In the genomic region with DNA sequence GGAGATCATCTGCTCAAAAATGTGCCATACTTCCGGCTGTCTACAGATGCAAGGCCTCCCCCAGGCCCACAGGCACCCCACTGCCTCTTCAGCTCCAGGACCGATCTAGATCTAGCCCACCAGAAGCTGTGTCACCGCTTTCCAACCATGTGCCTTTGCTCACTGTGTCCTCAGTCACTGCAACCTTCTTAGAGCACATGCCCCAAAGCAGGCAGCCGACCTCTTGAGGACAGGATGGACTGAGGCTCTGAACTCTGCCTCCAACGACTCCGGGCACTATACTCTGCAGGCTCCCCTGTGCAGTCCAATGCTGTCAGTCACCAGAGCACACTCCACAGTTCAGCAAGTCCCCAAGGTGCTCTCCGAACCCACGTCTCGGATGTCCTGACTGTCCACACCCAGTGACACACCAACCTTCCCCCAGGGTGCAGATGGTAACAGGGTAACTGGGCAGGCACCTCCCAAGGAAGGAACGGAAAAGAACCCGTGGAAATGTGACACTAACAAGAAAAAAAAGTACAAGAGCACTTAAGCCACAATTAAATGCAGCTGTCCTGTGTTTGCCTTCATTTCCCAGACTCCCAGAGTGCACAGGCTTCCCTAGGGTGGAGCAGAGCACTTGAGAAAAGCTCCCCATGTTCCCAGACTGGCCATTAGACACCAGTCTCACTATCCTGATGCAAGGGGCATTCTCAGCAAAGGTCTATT, we compare ENCODE assay signal across 8 cellular contexts. TPM values are rescaled to one million over a fixed set of nuclear protein-coding genes. Genes with fewer than 3 reads are reported as not detected.
DNase-seq lines count a peak whose midpoint lies in the region; ATAC-seq and TF ChIP-seq lines count a peak whose summit lies in the region.

No MANE protein-coding gene starts in this region.

- H3K9me3 ChIP-seq in CD8-positive, alpha-beta memory T cell (ENCODE audit: low read length), result no peaks in the 10 kb centered on the region
- H3K9me3 ChIP-seq in stomach smooth muscle (ENCODE audit: control insufficient read depth in 2 of 2, low read length in 2 of 2), result no peaks in the 10 kb centered on the region
- H3K9me3 ChIP-seq in ascending aorta, result no peaks in the 10 kb centered on the region

- H3K36me3 Mint-ChIP-seq in CD8-positive, alpha-beta memory T cell, result peaks cover 0 to 9% (median 0%) of the 10 kb centered on the region in 3 donors
- peaks cover 65% of the 10 kb centered on the region for H3K36me3 Mint-ChIP-seq in activated CD4-positive, alpha-beta memory T cell treated with anti-CD3 and anti-CD28 coated beads, Interleukin-2, amount 10 ng/mL, durations not matched to agents 7 days and 5 days (ENCODE audit: low read depth)
- peaks cover 14% of the 10 kb centered on the region for H3K36me3 Mint-ChIP-seq in glutamatergic neuron (ENCODE audit: unreplicated experiment)

- no peaks in the 10 kb centered on the region for H3K27me3 ChIP-seq in CD8-positive, alpha-beta memory T cell (ENCODE audit: insufficient read depth, low read length, poor library complexity, severe bottlenecking)
- no peaks in the 10 kb centered on the region for H3K27me3 ChIP-seq in stomach smooth muscle (ENCODE audit: control insufficient read depth in 1 of 2, insufficient read depth in 2 of 2, low read length in 2 of 2)
- H3K27me3 ChIP-seq in ascending aorta, result no peaks in the 10 kb centered on the region

- H3K9ac ChIP-seq in stomach smooth muscle (ENCODE audit: low read length in 2 of 2), result no peak overlapping the region

- POLR2A ChIA-PET in CD8-positive, alpha-beta memory T cell (lab: Charles Lee), result interaction anchor here (0.6 to 0.7 kb wide), 2 partner anchors 9 to 583 kb away, joined by 3 to 6 read pairs; no protein-coding TSS in a partner anchor
- POLR2A ChIA-PET in activated CD4-positive, alpha-beta memory T cell treated with anti-CD3 and anti-CD28 coated beads, Interleukin-2, amount 10 ng/mL, durations not matched to agents 7 days and 5 days (lab: Charles Lee), result interaction anchor here (0.7 to 3.9 kb wide), 13 partner anchors 9 to 127 kb away, joined by 3 to 26 read pairs (median 5); no protein-coding TSS in a partner anchor

- intact Hi-C loops in ascending aorta (cut with DNase I), result loop anchor here (10.0 kb wide), 3 partner anchors 273 to 1137 kb away; a partner anchor contains a TSS

- peak overlapping the region; percentile 58 for H3K27ac ChIP-seq in CD8-positive, alpha-beta memory T cell (ENCODE audit: low read depth, low read length)
- H3K27ac ChIP-seq in stomach smooth muscle (ENCODE audit: low read length) (peak overlapping the region; percentile 31), ascending aorta (no peak overlapping the region)

- no peaks in the 10 kb centered on the region for H3K27me3 Mint-ChIP-seq in CD8-positive, alpha-beta memory T cell
- H3K27me3 Mint-ChIP-seq in activated CD4-positive, alpha-beta memory T cell treated with anti-CD3 and anti-CD28 coated beads, Interleukin-2, amount 10 ng/mL, durations not matched to agents 7 days and 5 days, result no peaks in the 10 kb centered on the region
- H3K27me3 Mint-ChIP-seq in glutamatergic neuron (ENCODE audit: unreplicated experiment), result peaks cover 23% of the 10 kb centered on the region

- peak overlapping the region; percentile 83 to 95 (median 94) for H3K4me3 Mint-ChIP-seq in CD8-positive, alpha-beta memory T cell
- H3K4me3 Mint-ChIP-seq in activated CD4-positive, alpha-beta memory T cell treated with anti-CD3 and anti-CD28 coated beads, Interleukin-2, amount 10 ng/mL, durations not matched to agents 7 days and 5 days, result peak overlapping the region; percentile 81
- peak overlapping the region; percentile 99 for H3K4me3 Mint-ChIP-seq in glutamatergic neuron (ENCODE audit: unreplicated experiment)

- TF ChIP-seq CTCF in glutamatergic neuron (IDR thresholded peaks at IDR 0.05; ENCODE audit: partially characterized antibody, unreplicated experiment) (no peak), ascending aorta (IDR thresholded peaks at IDR 0.05) (no peak)

- H3K27ac Mint-ChIP-seq in CD8-positive, alpha-beta memory T cell, result peak overlapping the region; percentile 89 to 98 (median 96)
- peak overlapping the region; percentile 95 for H3K27ac Mint-ChIP-seq in activated CD4-positive, alpha-beta memory T cell treated with anti-CD3 and anti-CD28 coated beads, Interleukin-2, amount 10 ng/mL, durations not matched to agents 7 days and 5 days
- peak overlapping the region; percentile 98 for H3K27ac Mint-ChIP-seq in glutamatergic neuron (ENCODE audit: unreplicated experiment)

- H3K4me1 ChIP-seq in CD8-positive, alpha-beta memory T cell (ENCODE audit: insufficient read depth, low read length), result peaks cover 79% of the 10 kb centered on the region
- H3K4me1 ChIP-seq in stomach smooth muscle (ENCODE audit: control insufficient read depth, insufficient read depth, low read length), result peaks cover 30% of the 10 kb centered on the region
- H3K4me1 ChIP-seq in ascending aorta, result peaks cover 0 to 25% of the 10 kb centered on the region in 2 donors

- H3K4me3 ChIP-seq in CD8-positive, alpha-beta memory T cell (ENCODE audit: low read length), result peak overlapping the region; percentile 70
- H3K4me3 ChIP-seq in stomach smooth muscle (ENCODE audit: low read length in 2 of 2) (peak overlapping the region in 1 of 2 donors; percentile 40), ascending aorta (no peak overlapping the region)

- ATAC-seq in HG02798 (IDR thresholded peaks at IDR 0.05; ENCODE audit: poor library complexity, unreplicated experiment), result no peak

- peaks cover 79 to 87% (median 84%) of the 10 kb centered on the region in 3 donors for H3K4me1 Mint-ChIP-seq in CD8-positive, alpha-beta memory T cell
- peaks cover 76% of the 10 kb centered on the region for H3K4me1 Mint-ChIP-seq in activated CD4-positive, alpha-beta memory T cell treated with anti-CD3 and anti-CD28 coated beads, Interleukin-2, amount 10 ng/mL, durations not matched to agents 7 days and 5 days
- peaks cover 60% of the 10 kb centered on the region for H3K4me1 Mint-ChIP-seq in glutamatergic neuron (ENCODE audit: low read depth, unreplicated experiment)

- no peaks in the 10 kb centered on the region for H3K36me3 ChIP-seq in CD8-positive, alpha-beta memory T cell (ENCODE audit: insufficient read depth, low read length)
- H3K36me3 ChIP-seq in stomach smooth muscle (ENCODE audit: control insufficient read depth in 2 of 2, insufficient read depth in 2 of 2, low read length in 2 of 2), result no peaks in the 10 kb centered on the region
- H3K36me3 ChIP-seq in ascending aorta, result no peaks in the 10 kb centered on the region

- no peak for DNase-seq in CD8-positive, alpha-beta memory T cell
- peak; percentile 34 for DNase-seq in LoVo (ENCODE audit: low spot score)
- peak; percentile 42 for DNase-seq in activated CD4-positive, alpha-beta memory T cell treated with anti-CD3 and anti-CD28 coated beads, Interleukin-2, amount 10 ng/mL, durations not matched to agents 7 days and 5 days
- peak; percentile 50 for DNase-seq in glutamatergic neuron
- DNase-seq in ascending aorta (ENCODE audit: low spot score in 2 of 2), result no peak
- DNase-seq in OCI-M2 (lab: John Stamatoyannopoulos, UW; ENCODE audit: unreplicated experiment), result no peak

- CTCF ChIA-PET in CD8-positive, alpha-beta memory T cell (lab: Charles Lee), result interaction anchor here (0.7 to 2.8 kb wide), 4 partner anchors 9 to 127 kb away, joined by 3 to 12 read pairs (median 4); no protein-coding TSS in a partner anchor
- CTCF ChIA-PET in activated CD4-positive, alpha-beta memory T cell treated with anti-CD3 and anti-CD28 coated beads, Interleukin-2, amount 10 ng/mL, durations not matched to agents 7 days and 5 days (lab: Charles Lee), result interaction anchor here (1.0 to 1.3 kb wide), 5 partner anchors 15 to 127 kb away, joined by 3 to 6 read pairs (median 3); no protein-coding TSS in a partner anchor

- H3K9me3 Mint-ChIP-seq in CD8-positive, alpha-beta memory T cell, result no peaks in the 10 kb centered on the region
- no peaks in the 10 kb centered on the region for H3K9me3 Mint-ChIP-seq in activated CD4-positive, alpha-beta memory T cell treated with anti-CD3 and anti-CD28 coated beads, Interleukin-2, amount 10 ng/mL, durations not matched to agents 7 days and 5 days
- peaks cover 26% of the 10 kb centered on the region for H3K9me3 Mint-ChIP-seq in glutamatergic neuron (ENCODE audit: unreplicated experiment)

RNA-seq across cellular contexts. Expression of a gene that starts 4.8 kb away (rescaled TPM):
- 100 to 1,000 TPM; 149 to 150 TPM for total RNA-seq in CD8-positive, alpha-beta memory T cell
- 63.6 TPM for polyA plus RNA-seq in CD8-positive, alpha-beta memory T cell
- total RNA-seq in activated CD4-positive, alpha-beta memory T cell treated with anti-CD3 and anti-CD28 coated beads, Interleukin-2, amount 10 ng/mL, durations not matched to agents 7 days and 5 days, result 100 to 1,000 TPM; 189 to 204 TPM
- 188 TPM for total RNA-seq in glutamatergic neuron (ENCODE audit: unreplicated experiment)
- 35.4 TPM for total RNA-seq in ascending aorta

Comparison
In these comparisons a context has a peak if more than half of its experiments do, and no peak if none do; other contexts are left out.
1. DNase-seq: peak in LoVo (single experiment), activated CD4-positive, alpha-beta memory T cell treated with anti-CD3 and anti-CD28 coated beads, Interleukin-2, amount 10 ng/mL, durations not matched to agents 7 days and 5 days (single experiment) and glutamatergic neuron (single experiment); none in CD8-positive, alpha-beta memory T cell (0 of 5), ascending aorta (0 of 2) and OCI-M2 (single experiment).
2. H3K27ac ChIP-seq: peak in CD8-positive, alpha-beta memory T cell (single experiment) and stomach smooth muscle (single experiment); none in ascending aorta (0 of 2).
3. Peak in every context shown above with its lines, with median percentiles within 50 percentile points of each other: H3K27ac Mint-ChIP-seq and H3K4me3 Mint-ChIP-seq.